Comparison of ENCODE assay signal across 23 cellular contexts in the genomic region with DNA sequence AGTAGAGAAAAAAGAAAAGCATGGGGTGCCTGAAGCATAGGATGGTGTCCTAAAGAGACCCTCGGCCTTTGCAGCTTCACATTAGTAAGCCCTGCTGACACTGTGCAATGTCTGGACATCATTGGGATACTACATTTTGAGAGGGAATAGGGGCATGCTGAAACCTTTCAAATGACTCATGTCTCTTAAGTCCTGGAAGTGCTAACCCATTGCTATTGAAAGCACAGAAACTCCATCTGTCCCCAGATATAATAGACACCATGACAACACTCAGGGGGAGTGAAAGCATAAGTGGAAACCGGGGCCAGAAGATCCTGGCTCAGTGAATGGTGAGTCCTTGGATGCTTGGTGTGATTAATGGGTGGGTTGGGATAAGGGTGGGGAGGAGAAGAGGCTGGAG.
DNase-seq lines count a peak whose midpoint lies in the region; ATAC-seq and TF ChIP-seq lines count a peak whose summit lies in the region.
"Had no signal": no experiment of that assay in that cellular context is flagged by ENCODE, and none has a peak within 500 bp of the region (broad histone marks: within the 10 kb centered on the region; RNA-seq: fewer than 3 reads in every experiment).

No MANE protein-coding gene starts in this region.

- DNase-seq in MCF 10A (ENCODE audit: unreplicated experiment) (peak; percentile 20), breast epithelium (ENCODE audit: low spot score in 2 of 2) (no peak), astrocyte of the spinal cord (ENCODE audit: low read depth, low spot score) (peak; percentile 22), hepatic stellate cell (ENCODE audit: low spot score) (peak; percentile 9), upper lobe of left lung (no peak)
- no peak for DNase-seq in activated CD8-positive, alpha-beta memory T cell treated with anti-CD3 and anti-CD28 coated beads, Interleukin-2, amount 10 ng/mL, durations not matched to agents 7 days and 5 days
- DNase-seq: activated CD4-positive, alpha-beta T cell treated with anti-CD3 and anti-CD28 coated beads for 1 hour; activated naive CD4-positive, alpha-beta T cell treated with Interleukin-2 at 50 U/mL for 16 hours; activated T-cell treated with anti-CD3 and anti-CD28 coated beads, Interleukin-2, amount 50 U/mL, for 4 hours; amygdala; KG1; naive thymus-derived CD4-positive, alpha-beta T cell; NCI-H1694; NCI-H526 treated with DMSO at 0.1 percent for 48 hours; thyroid gland had no signal

- intact Hi-C loops in MCF 10A (cut with micrococcal nuclease) (no loop called here), breast epithelium (cut with DNase I; ENCODE audit: low total_unique reads) (no loop called here)

- TF ChIP-seq POLR2A in breast epithelium (IDR thresholded peaks at IDR 0.05) (no peak), upper lobe of left lung (IDR thresholded peaks at IDR 0.05) (no peak)

- H3K9me3 Mint-ChIP-seq in MCF 10A (ENCODE audit: unreplicated experiment): peaks cover 7% of the 10 kb centered on the region
- H3K9me3 Mint-ChIP-seq in activated CD8-positive, alpha-beta memory T cell treated with anti-CD3 and anti-CD28 coated beads, Interleukin-2, amount 10 ng/mL, durations not matched to agents 7 days and 5 days (ENCODE audit: low read depth): peaks cover 2% of the 10 kb centered on the region
- H3K9me3 Mint-ChIP-seq: activated T-cell treated with anti-CD3 and anti-CD28 coated beads, Interleukin-2, amount 50 U/mL, for 4 hours; central memory CD8-positive, alpha-beta T cell; memory B cell; stimulated activated naive CD8-positive, alpha-beta T cell treated with anti-CD3 and anti-CD28 coated beads, Interleukin-15, Interleukin-2, amounts not matched to agents 100 ng/mL and 50 ng/mL, for 24 hours had no signal

- TF ChIP-seq EP300 in upper lobe of left lung (IDR thresholded peaks at IDR 0.05): no peak

- WGBS in upper lobe of left lung, 2 donors: 83 to 95% methylated on average over 2 of the region's 2 CpGs

- CTCF ChIA-PET in MCF 10A (lab: Yijun Ruan, JAX): no interaction called here
- CTCF ChIA-PET in activated CD8-positive, alpha-beta memory T cell treated with anti-CD3 and anti-CD28 coated beads, Interleukin-2, amount 10 ng/mL, durations not matched to agents 7 days and 5 days (lab: Charles Lee): no interaction called here

- in situ Hi-C loops in astrocyte of the spinal cord (cut with HindIII; ENCODE audit: low sequenced_read_pairs): no loop called here

- H3K36me3 Mint-ChIP-seq in MCF 10A (ENCODE audit: insufficient read depth, unreplicated experiment): no peaks in the 10 kb centered on the region
- H3K36me3 Mint-ChIP-seq in activated CD8-positive, alpha-beta memory T cell treated with anti-CD3 and anti-CD28 coated beads, Interleukin-2, amount 10 ng/mL, durations not matched to agents 7 days and 5 days: peaks cover 3% of the 10 kb centered on the region
- H3K36me3 Mint-ChIP-seq: memory B cell had no signal

- H3K27me3 ChIP-seq in breast epithelium: no peaks in the 10 kb centered on the region
- no peaks in the 10 kb centered on the region for H3K27me3 ChIP-seq in upper lobe of left lung
- H3K27me3 ChIP-seq: BLaER1 treated with 17β-estradiol and CSF1 and Interleukin-3, amounts not matched to agents 10 nM and 100 nM; right atrium auricular region; thyroid gland had no signal

- H3K36me3 ChIP-seq in breast epithelium (no peaks in the 10 kb centered on the region), upper lobe of left lung (no peaks in the 10 kb centered on the region)
- H3K36me3 ChIP-seq: BLaER1 treated with 17β-estradiol and CSF1 and Interleukin-3, amounts not matched to agents 10 nM and 100 nM; right atrium auricular region; thyroid gland had no signal

- no TSS peak for BruUV-seq in MCF 10A (replicated peaks; lab: Mats Ljungman, UMichigan)

- no peaks in the 10 kb centered on the region for H3K4me1 Mint-ChIP-seq in MCF 10A (ENCODE audit: insufficient read depth, unreplicated experiment)
- no peaks in the 10 kb centered on the region for H3K4me1 Mint-ChIP-seq in activated CD8-positive, alpha-beta memory T cell treated with anti-CD3 and anti-CD28 coated beads, Interleukin-2, amount 10 ng/mL, durations not matched to agents 7 days and 5 days
- H3K4me1 Mint-ChIP-seq: central memory CD8-positive, alpha-beta T cell; memory B cell had no signal

- no peak overlapping the region for H3K4me3 ChIP-seq in breast epithelium
- no peak overlapping the region for H3K4me3 ChIP-seq in astrocyte of the spinal cord (ENCODE audit: low read depth, low read length)
- no peak overlapping the region for H3K4me3 ChIP-seq in upper lobe of left lung
- H3K4me3 ChIP-seq: BLaER1 treated with 17β-estradiol and CSF1 and Interleukin-3, amounts not matched to agents 10 nM and 100 nM; right atrium auricular region; thyroid gland had no signal

- no peak for ATAC-seq in GM18498 (IDR thresholded peaks at IDR 0.05; ENCODE audit: unreplicated experiment)
- ATAC-seq in activated CD8-positive, alpha-beta memory T cell treated with anti-CD3 and anti-CD28 coated beads, Interleukin-2, amount 10 ng/mL, durations not matched to agents 7 days and 5 days: no peak
- ATAC-seq in upper lobe of left lung (ENCODE audit: low FRiP score in 2 of 2): no peak
- no peak for ATAC-seq in HG03354 (IDR thresholded peaks at IDR 0.05; ENCODE audit: poor library complexity, severe bottlenecking, unreplicated experiment)
- ATAC-seq: activated T-cell treated with anti-CD3 and anti-CD28 coated beads, Interleukin-2, amount 50 U/mL, for 4 hours; naive thymus-derived CD4-positive, alpha-beta T cell had no signal

- H3K4me1 ChIP-seq in breast epithelium (no peaks in the 10 kb centered on the region), upper lobe of left lung (peaks cover 0 to 4% (median 0%) of the 10 kb centered on the region in 4 donors)
- H3K4me1 ChIP-seq: right atrium auricular region, thyroid gland had no signal

- POLR2A ChIA-PET in MCF 10A (lab: Yijun Ruan, JAX): interaction anchor here (1.2 kb wide), 1 partner anchor 82 kb away, joined by 5 read pairs; no protein-coding TSS in a partner anchor

- H3K27ac ChIP-seq in breast epithelium (no peak overlapping the region), upper lobe of left lung (no peak overlapping the region)
- H3K27ac ChIP-seq: right atrium auricular region, RWPE1, thyroid gland had no signal

- H3K27ac Mint-ChIP-seq in MCF 10A (ENCODE audit: low read depth, unreplicated experiment): peak overlapping the region; percentile 11
- no peak overlapping the region for H3K27ac Mint-ChIP-seq in activated CD8-positive, alpha-beta memory T cell treated with anti-CD3 and anti-CD28 coated beads, Interleukin-2, amount 10 ng/mL, durations not matched to agents 7 days and 5 days
- H3K27ac Mint-ChIP-seq: memory B cell; naive thymus-derived CD4-positive, alpha-beta T cell; stimulated activated naive CD8-positive, alpha-beta T cell treated with anti-CD3 and anti-CD28 coated beads, Interleukin-15, Interleukin-2, amounts not matched to agents 100 ng/mL and 50 ng/mL, for 24 hours had no signal

- H3K27me3 Mint-ChIP-seq in MCF 10A (ENCODE audit: insufficient read depth, unreplicated experiment): no peaks in the 10 kb centered on the region
- no peaks in the 10 kb centered on the region for H3K27me3 Mint-ChIP-seq in activated CD8-positive, alpha-beta memory T cell treated with anti-CD3 and anti-CD28 coated beads, Interleukin-2, amount 10 ng/mL, durations not matched to agents 7 days and 5 days
- H3K27me3 Mint-ChIP-seq: central memory CD8-positive, alpha-beta T cell; naive thymus-derived CD4-positive, alpha-beta T cell had no signal

- TF ChIP-seq CTCF in MCF 10A (IDR thresholded peaks at IDR 0.05; ENCODE audit: unreplicated experiment) (no peak), breast epithelium (IDR thresholded peaks at IDR 0.05) (no peak), astrocyte of the spinal cord (IDR thresholded peaks at IDR 0.05; ENCODE audit: low read depth, low read length) (no peak), upper lobe of left lung (IDR thresholded peaks at IDR 0.05) (no peak)

- no peak overlapping the region for H3K4me3 Mint-ChIP-seq in MCF 10A (ENCODE audit: unreplicated experiment)
- no peak overlapping the region for H3K4me3 Mint-ChIP-seq in activated CD8-positive, alpha-beta memory T cell treated with anti-CD3 and anti-CD28 coated beads, Interleukin-2, amount 10 ng/mL, durations not matched to agents 7 days and 5 days
- H3K4me3 Mint-ChIP-seq: activated T-cell treated with anti-CD3 and anti-CD28 coated beads, Interleukin-2, amount 50 U/mL, for 4 hours; central memory CD8-positive, alpha-beta T cell; memory B cell; naive thymus-derived CD4-positive, alpha-beta T cell; stimulated activated naive CD8-positive, alpha-beta T cell treated with anti-CD3 and anti-CD28 coated beads, Interleukin-15, Interleukin-2, amounts not matched to agents 100 ng/mL and 50 ng/mL, for 24 hours had no signal

- no peaks in the 10 kb centered on the region for H3K9me3 ChIP-seq in breast epithelium
- no peaks in the 10 kb centered on the region for H3K9me3 ChIP-seq in upper lobe of left lung
- H3K9me3 ChIP-seq: right atrium auricular region, thyroid gland had no signal

Comparison
In these comparisons a context has a peak if more than half of its experiments do, and no peak if none do; other contexts are left out.
1. DNase-seq: peak in MCF 10A (single experiment), astrocyte of the spinal cord (single experiment) and hepatic stellate cell (single experiment); none in breast epithelium (0 of 2), activated CD8-positive, alpha-beta memory T cell treated with anti-CD3 and anti-CD28 coated beads, Interleukin-2, amount 10 ng/mL, durations not matched to agents 7 days and 5 days (single experiment) and upper lobe of left lung (0 of 2).